ENCODE assay signal across 17 cellular contexts in the genomic region with DNA sequence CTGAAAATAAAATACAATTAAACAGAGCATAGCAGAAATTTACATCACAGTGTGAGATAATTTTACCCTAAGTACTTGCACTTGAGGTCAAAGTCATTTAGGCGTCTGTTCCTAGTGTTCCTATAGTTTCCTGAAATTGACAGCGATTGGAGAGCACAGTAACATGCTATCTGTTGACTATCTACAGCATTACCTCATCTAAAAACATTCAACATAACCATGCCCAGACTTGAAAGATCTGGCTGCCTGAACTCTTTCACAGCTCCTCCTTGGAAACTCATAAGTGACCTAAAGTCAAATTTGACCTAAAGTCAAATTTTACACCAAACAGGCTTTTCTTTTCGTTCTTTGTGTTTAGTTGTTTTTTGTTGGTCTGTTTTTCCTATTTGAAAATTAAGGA.
DNase-seq lines count a peak whose midpoint lies in the region; ATAC-seq, FAIRE-seq and TF ChIP-seq lines count a peak whose summit lies in the region.
"Had no signal": no experiment of that assay in that cellular context is flagged by ENCODE, and none has a peak within 500 bp of the region (broad histone marks: within the 10 kb centered on the region; RNA-seq: fewer than 3 reads in every experiment).

No MANE protein-coding gene starts in this region.

- peak overlapping the region; percentile 97 for H3K27ac Mint-ChIP-seq in MCF 10A (ENCODE audit: low read depth, unreplicated experiment)
- H3K27ac Mint-ChIP-seq: CD4-positive, CD25-positive, alpha-beta regulatory T cell had no signal

- H3K27ac ChIP-seq in breast epithelium (no peak overlapping the region), RWPE1 (no peak overlapping the region), smooth muscle cell (ENCODE audit: low read depth) (peak overlapping the region; percentile 83), neuronal stem cell (replicated peaks; ENCODE audit: low read length) (no peak overlapping the region)
- H3K27ac ChIP-seq: BLaER1 treated with 17β-estradiol and CSF1 and Interleukin-3, amounts not matched to agents 10 nM and 100 nM had no signal

- no peak overlapping the region for H2AFZ ChIP-seq in smooth muscle cell (ENCODE audit: low read depth)
- no peak overlapping the region for H2AFZ ChIP-seq in neuronal stem cell (ENCODE audit: low read length)

- no peaks in the 10 kb centered on the region for H3K79me1 ChIP-seq in neuronal stem cell (ENCODE audit: low read depth, low read length)

- no peak overlapping the region for H3K4ac ChIP-seq in neuronal stem cell (ENCODE audit: low read length)

- H2BK12ac ChIP-seq in neuronal stem cell (ENCODE audit: low read length): no peak overlapping the region

- no peak for ATAC-seq in HG03280 (IDR thresholded peaks at IDR 0.05; ENCODE audit: unreplicated experiment)
- ATAC-seq in HG02973 (IDR thresholded peaks at IDR 0.05; ENCODE audit: unreplicated experiment): no peak

- no peaks in the 10 kb centered on the region for H3K27me3 Mint-ChIP-seq in MCF 10A (ENCODE audit: insufficient read depth, unreplicated experiment)

- no peak overlapping the region for H3K4me3 ChIP-seq in breast epithelium
- no peak overlapping the region for H3K4me3 ChIP-seq in bronchial epithelial cell (ENCODE audit: low read depth, low read length)
- H3K4me3 ChIP-seq in smooth muscle cell: no peak overlapping the region
- H3K4me3 ChIP-seq in neuronal stem cell (ENCODE audit: low read length in 2 of 2): no peak overlapping the region
- H3K4me3 ChIP-seq: BLaER1 treated with 17β-estradiol and CSF1 and Interleukin-3, amounts not matched to agents 10 nM and 100 nM had no signal

- H3K18ac ChIP-seq in neuronal stem cell (ENCODE audit: low read length): no peak overlapping the region

- intact Hi-C loops in MCF 10A (cut with micrococcal nuclease): loop anchor here (2.0 kb wide), 1 partner anchor 325 kb away; no protein-coding TSS in a partner anchor
- intact Hi-C loops in breast epithelium (cut with DNase I; ENCODE audit: low total_unique reads): no loop called here

- WGBS in smooth muscle cell (ENCODE audit: low lambda C conversion rate): 67% methylated on average over 3 of the region's 3 CpGs
- no CpG with 5 or more reads among the region's 3 CpGs for WGBS in neuronal stem cell (ENCODE audit: extremely low coverage in 2 of 2, insufficient read length in 2 of 2, insufficient replicate concordance in 1 of 2), 2 donors

- POLR2A ChIA-PET in MCF 10A (lab: Yijun Ruan, JAX) (interaction anchor here (0.6 to 4.4 kb wide), 16 partner anchors 8 to 323 kb away, joined by 3 to 43 read pairs (median 4); no protein-coding TSS in a partner anchor), RWPE1 (lab: Yijun Ruan, JAX; ENCODE audit: low non-redundant PET) (no interaction called here)

- no peaks in the 10 kb centered on the region for H4K20me1 ChIP-seq in smooth muscle cell (ENCODE audit: low read depth)
- H4K20me1 ChIP-seq: BLaER1 treated with 17β-estradiol and CSF1 and Interleukin-3, amounts not matched to agents 10 nM and 100 nM had no signal

- H3K4me3 Mint-ChIP-seq in MCF 10A (ENCODE audit: unreplicated experiment): peak overlapping the region; percentile 76
- H3K4me3 Mint-ChIP-seq: CD4-positive, CD25-positive, alpha-beta regulatory T cell; H9 had no signal

- BruUV-seq in MCF 10A (replicated peaks; lab: Mats Ljungman, UMichigan): no TSS peak

- no peaks in the 10 kb centered on the region for H3K79me2 ChIP-seq in smooth muscle cell (ENCODE audit: low read depth)

- no peak overlapping the region for H3K14ac ChIP-seq in neuronal stem cell (ENCODE audit: low read length)

- FAIRE-seq in bronchial epithelial cell (lab: Jason Lieb, UNC): no peak
- FAIRE-seq: GM19239 had no signal

- DNase-seq in MCF 10A (ENCODE audit: unreplicated experiment) (peak; percentile 71), breast epithelium (ENCODE audit: low spot score in 2 of 2) (no peak), RWPE1 (ENCODE audit: low spot score) (peak; percentile 58), bronchial epithelial cell (ENCODE audit: low read depth) (peak; percentile 88), smooth muscle cell (lab: John Stamatoyannopoulos, UW; ENCODE audit: unreplicated experiment) (no peak), neuronal stem cell (ENCODE audit: low spot score) (no peak)
- DNase-seq: 8988T; ACHN; CD4-positive, CD25-positive, alpha-beta regulatory T cell; DMS53; GF-D8; GOT3; H9 had no signal

- TF ChIP-seq POLR2A in breast epithelium (IDR thresholded peaks at IDR 0.05): no peak

- H3K27me3 ChIP-seq in breast epithelium: no peaks in the 10 kb centered on the region
- H3K27me3 ChIP-seq in bronchial epithelial cell (ENCODE audit: control insufficient read depth, insufficient read depth, low read length): no peaks in the 10 kb centered on the region
- H3K27me3 ChIP-seq in smooth muscle cell (ENCODE audit: low read depth): no peaks in the 10 kb centered on the region
- H3K27me3 ChIP-seq in neuronal stem cell (ENCODE audit: control insufficient read depth in 3 of 3, insufficient read depth in 3 of 3, low read depth in 1 of 3, low read length in 3 of 3): no peaks in the 10 kb centered on the region
- H3K27me3 ChIP-seq: BLaER1 treated with 17β-estradiol and CSF1 and Interleukin-3, amounts not matched to agents 10 nM and 100 nM had no signal

- no peak overlapping the region for H2BK5ac ChIP-seq in neuronal stem cell (ENCODE audit: low read length)

- H3K36me3 ChIP-seq in breast epithelium (no peaks in the 10 kb centered on the region), bronchial epithelial cell (ENCODE audit: control insufficient read depth, insufficient read depth, low read length) (no peaks in the 10 kb centered on the region), smooth muscle cell (ENCODE audit: low read depth) (no peaks in the 10 kb centered on the region), neuronal stem cell (replicated peaks in 1 of 2; ENCODE audit: control insufficient read depth in 2 of 2, insufficient read depth in 2 of 2, low read length in 2 of 2) (no peaks in the 10 kb centered on the region)
- H3K36me3 ChIP-seq: BLaER1 treated with 17β-estradiol and CSF1 and Interleukin-3, amounts not matched to agents 10 nM and 100 nM had no signal

- H2BK15ac ChIP-seq in neuronal stem cell (ENCODE audit: low read length): no peak overlapping the region

- TF ChIP-seq CTCF in MCF 10A (IDR thresholded peaks at IDR 0.05; ENCODE audit: unreplicated experiment) (no peak), breast epithelium (IDR thresholded peaks at IDR 0.05) (no peak), RWPE1 (conservative IDR thresholded peaks at IDR 0.05; ENCODE audit: low read depth) (no peak), bronchial epithelial cell (IDR thresholded peaks at IDR 0.05; ENCODE audit: insufficient read depth, low read length, severe bottlenecking) (no peak), smooth muscle cell (IDR thresholded peaks at IDR 0.05; ENCODE audit: borderline replicate concordance, insufficient read depth, poor library complexity, severe bottlenecking) (no peak)

- peaks cover 4% of the 10 kb centered on the region for H3F3A ChIP-seq in smooth muscle cell (ENCODE audit: low read depth)

- H3K4me1 ChIP-seq in breast epithelium (no peaks in the 10 kb centered on the region), smooth muscle cell (ENCODE audit: low read depth) (peaks cover 3% of the 10 kb centered on the region), neuronal stem cell (ENCODE audit: control insufficient read depth in 2 of 2, insufficient read depth in 1 of 2, low read depth in 1 of 2, low read length in 2 of 2) (no peaks in the 10 kb centered on the region)
- H3K4me1 ChIP-seq: BLaER1 treated with 17β-estradiol and CSF1 and Interleukin-3, amounts not matched to agents 10 nM and 100 nM had no signal

- no peaks in the 10 kb centered on the region for H3K9me3 ChIP-seq in breast epithelium
- no peaks in the 10 kb centered on the region for H3K9me3 ChIP-seq in smooth muscle cell (replicated peaks; ENCODE audit: low read depth)
- no peaks in the 10 kb centered on the region for H3K9me3 ChIP-seq in neuronal stem cell (replicated peaks in 1 of 2; ENCODE audit: control insufficient read depth in 2 of 2, insufficient read depth in 1 of 2, low read depth in 1 of 2, low read length in 2 of 2)
- H3K9me3 ChIP-seq: BLaER1 treated with 17β-estradiol and CSF1 and Interleukin-3, amounts not matched to agents 10 nM and 100 nM had no signal

- no peak overlapping the region for H2AK5ac ChIP-seq in neuronal stem cell (ENCODE audit: low read depth, low read length)

- no peaks in the 10 kb centered on the region for H3K9me3 Mint-ChIP-seq in MCF 10A (ENCODE audit: unreplicated experiment)
- H3K9me3 Mint-ChIP-seq: H9 had no signal

- H3K4me2 ChIP-seq in smooth muscle cell: peak overlapping the region; percentile 12
- no peak overlapping the region for H3K4me2 ChIP-seq in neuronal stem cell (ENCODE audit: insufficient read depth, low read length, poor library complexity, severe bottlenecking)
- H3K4me2 ChIP-seq: BLaER1 treated with 17β-estradiol and CSF1 and Interleukin-3, amounts not matched to agents 10 nM and 100 nM had no signal

- H4K8ac ChIP-seq in neuronal stem cell (ENCODE audit: low read depth, low read length): no peak overlapping the region

- peaks cover 47% of the 10 kb centered on the region for H3K4me1 Mint-ChIP-seq in MCF 10A (ENCODE audit: insufficient read depth, unreplicated experiment)
- H3K4me1 Mint-ChIP-seq: CD4-positive, CD25-positive, alpha-beta regulatory T cell had no signal

- H3K9ac ChIP-seq in smooth muscle cell (ENCODE audit: low read depth) (peak overlapping the region; percentile 53), neuronal stem cell (ENCODE audit: low read depth, low read length, poor library complexity) (no peak overlapping the region)
- H3K9ac ChIP-seq: BLaER1 treated with 17β-estradiol and CSF1 and Interleukin-3, amounts not matched to agents 10 nM and 100 nM had no signal

- H3K23ac ChIP-seq in neuronal stem cell (ENCODE audit: low read depth, low read length, poor library complexity): no peak overlapping the region

- peaks cover 2% of the 10 kb centered on the region for H3K36me3 Mint-ChIP-seq in MCF 10A (ENCODE audit: insufficient read depth, unreplicated experiment)
- H3K36me3 Mint-ChIP-seq: CD4-positive, CD25-positive, alpha-beta regulatory T cell had no signal

- no peak overlapping the region for H4K91ac ChIP-seq in neuronal stem cell (ENCODE audit: low read depth, low read length, poor library complexity)

- no peak overlapping the region for H2BK120ac ChIP-seq in neuronal stem cell (ENCODE audit: low read depth, low read length)

- CTCF ChIA-PET in MCF 10A (lab: Yijun Ruan, JAX): no interaction called here
- CTCF ChIA-PET in RWPE1 (lab: Yijun Ruan, JAX): interaction anchor here (0.7 kb wide), 1 partner anchor 766 kb away, joined by 3 read pairs; no protein-coding TSS in a partner anchor

Comparison
In these comparisons a context has a peak if more than half of its experiments do, and no peak if none do; other contexts are left out.
1. DNase-seq: peak in MCF 10A (single experiment), RWPE1 (single experiment) and bronchial epithelial cell (single experiment); none in breast epithelium (0 of 2), smooth muscle cell (single experiment) and neuronal stem cell (single experiment).